8 cellular contexts compared by ENCODE assay signal in the genomic region with DNA sequence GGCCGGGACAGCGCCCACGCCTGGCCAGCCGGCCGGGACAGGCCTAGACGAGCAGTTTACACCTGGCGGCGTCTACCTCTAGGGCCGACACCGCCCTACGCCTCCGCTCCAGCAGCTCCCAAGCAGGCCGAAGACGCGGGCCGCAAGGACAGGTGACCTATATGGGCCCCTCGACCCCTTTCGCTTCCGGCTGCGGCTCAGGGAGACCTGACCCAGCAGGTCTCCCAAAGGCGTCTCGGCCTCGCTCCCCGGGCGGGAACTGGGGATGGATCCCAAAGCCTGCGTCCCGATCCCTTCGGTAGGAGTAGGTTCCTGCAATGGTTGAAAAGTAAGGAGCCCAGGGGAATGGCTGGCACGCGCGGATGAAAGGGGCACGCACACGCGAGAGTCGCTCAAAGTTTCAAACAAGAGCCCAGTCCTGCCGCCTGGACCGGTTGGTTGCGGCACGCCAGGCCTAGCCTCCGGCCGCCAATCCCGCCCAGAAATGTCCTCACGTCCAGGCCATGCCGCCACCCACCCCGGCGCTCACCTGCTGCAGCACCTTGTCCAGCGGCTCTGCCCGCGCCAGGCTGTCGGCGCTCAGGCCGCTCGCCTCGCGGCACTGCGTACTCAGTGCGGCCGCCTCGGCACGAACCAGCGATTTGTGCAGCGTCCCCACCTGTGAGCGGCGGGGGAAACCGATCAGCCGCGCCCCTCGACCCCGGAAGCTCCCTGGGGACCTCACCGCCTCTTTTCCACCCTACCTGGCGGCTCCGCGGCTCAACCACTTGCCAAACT. TPM values are rescaled to one million over a fixed set of nuclear protein-coding genes. Genes with fewer than 3 reads are reported as not detected.
DNase-seq lines count a peak whose midpoint lies in the region; ATAC-seq and TF ChIP-seq lines count a peak whose summit lies in the region.

No MANE protein-coding gene starts in this region.

- H3K27me3 ChIP-seq in body of pancreas: no peaks in the 10 kb centered on the region
- no peaks in the 10 kb centered on the region for H3K27me3 ChIP-seq in right lobe of liver
- H3K27me3 ChIP-seq in transverse colon: no peaks in the 10 kb centered on the region

- no peak for DNase-seq in activated naive CD4-positive, alpha-beta T cell treated with anti-CD3 and anti-CD28 coated beads for 36 hours
- no peak for DNase-seq in activated naive CD4-positive, alpha-beta T cell treated with anti-CD3 and anti-CD28 coated beads, Interleukin-2, amount 50 U/mL, for 72 hours (ENCODE audit: low spot score in 2 of 2)
- DNase-seq in body of pancreas (peak; percentile 75 to 84 (median 78)), right lobe of liver (peak; percentile 53 to 67 (median 55)), transverse colon (peak; percentile 50), occipital lobe (lab: John Stamatoyannopoulos, UW) (no peak)

- in situ Hi-C loops in transverse colon (cut with MboI; ENCODE audit: low pct_ligation_motif_present in 1 of 4, low pct_unique_long_range_greater_than_20kb in 1 of 4, low sequenced_read_pairs in 3 of 4): loop anchor here in 1 of 4 donors (25.0 kb wide), 1 partner anchor 148 kb away; a partner anchor contains a TSS

- H3K4me1 ChIP-seq in body of pancreas (peaks cover 53% of the 10 kb centered on the region), right lobe of liver (peaks cover 0 to 22% (median 4%) of the 10 kb centered on the region in 4 donors), transverse colon (peaks cover 11 to 56% (median 38%) of the 10 kb centered on the region in 4 donors)

- TF ChIP-seq EP300 in transverse colon (IDR thresholded peaks at IDR 0.05; ENCODE audit: low read depth): no peak

- H3K9me3 ChIP-seq in body of pancreas (no peaks in the 10 kb centered on the region), right lobe of liver (no peaks in the 10 kb centered on the region), transverse colon (no peaks in the 10 kb centered on the region)

- no peak overlapping the region for H3K27ac Mint-ChIP-seq in activated naive CD4-positive, alpha-beta T cell treated with anti-CD3 and anti-CD28 coated beads for 36 hours
- no peak overlapping the region for H3K27ac Mint-ChIP-seq in activated naive CD4-positive, alpha-beta T cell treated with anti-CD3 and anti-CD28 coated beads, Interleukin-2, amount 50 U/mL, for 72 hours

- WGBS in body of pancreas, 2 donors: 7 to 16% methylated on average over 24 to 73 of the region's 73 CpGs
- 25% methylated on average over 19 of the region's 73 CpGs for WGBS in right lobe of liver (ENCODE audit: insufficient coverage, low coverage, low lambda C conversion rate, missing lambda C conversion rate)
- 26 to 44% methylated on average over 3 to 67 of the region's 73 CpGs for WGBS in transverse colon (ENCODE audit: low coverage in 1 of 2), 2 donors

- H3K36me3 Mint-ChIP-seq in activated naive CD4-positive, alpha-beta T cell treated with anti-CD3 and anti-CD28 coated beads for 36 hours (ENCODE audit: low read depth): no peaks in the 10 kb centered on the region
- H3K36me3 Mint-ChIP-seq in activated naive CD4-positive, alpha-beta T cell treated with anti-CD3 and anti-CD28 coated beads, Interleukin-2, amount 50 U/mL, for 72 hours: no peaks in the 10 kb centered on the region

- ATAC-seq in activated naive CD4-positive, alpha-beta T cell treated with anti-CD3 and anti-CD28 coated beads, Interleukin-2, amount 50 U/mL, for 72 hours: no peak
- ATAC-seq in body of pancreas: peak; percentile 28
- peak in 2 of 4 donors; percentile 4 to 6 for ATAC-seq in right lobe of liver
- no peak for ATAC-seq in GM18502 (IDR thresholded peaks at IDR 0.05; ENCODE audit: poor library complexity, unreplicated experiment)
- ATAC-seq in HG03025 (IDR thresholded peaks at IDR 0.05; ENCODE audit: low FRiP score, unreplicated experiment): no peak

- H3K27ac ChIP-seq in body of pancreas (peak overlapping the region; percentile 98 to 99 (median 99)), right lobe of liver (peak overlapping the region; percentile 67 to 88 (median 70)), transverse colon (peak overlapping the region; percentile 91 to 94 (median 92))

- CTCF ChIA-PET in activated naive CD4-positive, alpha-beta T cell treated with anti-CD3 and anti-CD28 coated beads for 36 hours (lab: Charles Lee): no interaction called here

- H3K4me3 ChIP-seq in body of pancreas (peak overlapping the region; percentile 23 to 39), right lobe of liver (peak overlapping the region; percentile 70 to 94 (median 91)), transverse colon (peak overlapping the region; percentile 33 to 62 (median 48))

- H3K4me3 Mint-ChIP-seq in activated naive CD4-positive, alpha-beta T cell treated with anti-CD3 and anti-CD28 coated beads for 36 hours: peak overlapping the region; percentile 9

- peak in 2 of 3 donors; percentile 59 to 86 for TF ChIP-seq POLR2A in body of pancreas (IDR thresholded peaks at IDR 0.05)
- no peak for TF ChIP-seq POLR2A in right lobe of liver (IDR thresholded peaks at IDR 0.05)
- no peak for TF ChIP-seq POLR2A in transverse colon (IDR thresholded peaks at IDR 0.05)

- TF ChIP-seq CTCF in body of pancreas (IDR thresholded peaks at IDR 0.05) (peak in 4 of 7 experiments; percentile 13 to 30 (median 15)), right lobe of liver (IDR thresholded peaks at IDR 0.05) (peak in 3 of 4 donors; percentile 11 to 30 (median 17)), transverse colon (IDR thresholded peaks at IDR 0.05) (no peak)

- peaks cover 7 to 25% of the 10 kb centered on the region in 2 donors for H3K36me3 ChIP-seq in body of pancreas (replicated peaks in 1 of 2; ENCODE audit: insufficient read depth in 1 of 2, low read depth in 2 of 2)
- peaks cover 0 to 36% (median 17%) of the 10 kb centered on the region in 4 donors for H3K36me3 ChIP-seq in right lobe of liver
- no peaks in the 10 kb centered on the region for H3K36me3 ChIP-seq in transverse colon

- H3K27me3 Mint-ChIP-seq in activated naive CD4-positive, alpha-beta T cell treated with anti-CD3 and anti-CD28 coated beads for 36 hours (ENCODE audit: low read depth): no peaks in the 10 kb centered on the region

- H3K4me1 Mint-ChIP-seq in activated naive CD4-positive, alpha-beta T cell treated with anti-CD3 and anti-CD28 coated beads for 36 hours (ENCODE audit: low read depth): peaks cover 30% of the 10 kb centered on the region

- intact Hi-C loops in activated naive CD4-positive, alpha-beta T cell treated with anti-CD3 and anti-CD28 coated beads for 36 hours (cut with micrococcal nuclease): loop anchor here (10.0 kb wide), 1 partner anchor 430 kb away; a partner anchor contains a TSS
- intact Hi-C loops in body of pancreas (cut with DNase I): loop anchor here (10.0 kb wide), 1 partner anchor 170 kb away; no protein-coding TSS in a partner anchor
- intact Hi-C loops in right lobe of liver (cut with DNase I): loop anchor here (10.0 kb wide), 2 partner anchors 150 to 160 kb away; a partner anchor contains a TSS
- intact Hi-C loops in transverse colon (cut with DNase I; ENCODE audit: low total_unique reads): loop anchor here (10.0 kb wide), 1 partner anchor 150 kb away; a partner anchor contains a TSS

- H3K9me3 Mint-ChIP-seq in activated naive CD4-positive, alpha-beta T cell treated with anti-CD3 and anti-CD28 coated beads for 36 hours: no peaks in the 10 kb centered on the region
- H3K9me3 Mint-ChIP-seq in activated naive CD4-positive, alpha-beta T cell treated with anti-CD3 and anti-CD28 coated beads, Interleukin-2, amount 50 U/mL, for 72 hours: no peaks in the 10 kb centered on the region

RNA-seq across cellular contexts. Expression of a gene that starts 0.6 kb away (rescaled TPM):
- under 1 TPM; 0.21 to 0.35 TPM for total RNA-seq in activated naive CD4-positive, alpha-beta T cell treated with anti-CD3 and anti-CD28 coated beads for 36 hours
- total RNA-seq in activated naive CD4-positive, alpha-beta T cell treated with anti-CD3 and anti-CD28 coated beads, Interleukin-2, amount 50 U/mL, for 72 hours: under 1 TPM; 0.43 to 0.48 TPM
- total RNA-seq in body of pancreas (10 to 100 TPM; 55.0 to 56.0 TPM), right lobe of liver (100 to 1,000 TPM in 1 of 6 experiments, 10 to 100 TPM in 5; 44.8 to 102 (median 57.9) TPM), transverse colon (10 to 100 TPM; 61.3 to 87.5 (median 77.2) TPM), occipital lobe (not detected)

RNA-seq across cellular contexts. Expression of a gene that starts 9.9 kb away (rescaled TPM):
- total RNA-seq in activated naive CD4-positive, alpha-beta T cell treated with anti-CD3 and anti-CD28 coated beads for 36 hours: 1 to 10 TPM; 4.2 to 5.4 TPM
- total RNA-seq in activated naive CD4-positive, alpha-beta T cell treated with anti-CD3 and anti-CD28 coated beads, Interleukin-2, amount 50 U/mL, for 72 hours: 1 to 10 TPM; 9.7 to 9.8 TPM
- total RNA-seq in body of pancreas (1 to 10 TPM; 8.2 to 9.6 TPM), right lobe of liver (10 to 100 TPM in 5 of 6 experiments, 1 to 10 TPM in 1; 9.7 to 21.2 (median 13.7) TPM), transverse colon (10 to 100 TPM in 3 of 4 donors, 1 to 10 TPM in 1; 9.6 to 18.2 (median 15.0) TPM), occipital lobe (17.3 TPM)

RNA-seq across cellular contexts. Expression of a gene that starts 29.0 kb away (rescaled TPM):
- total RNA-seq in activated naive CD4-positive, alpha-beta T cell treated with anti-CD3 and anti-CD28 coated beads for 36 hours: 10 to 100 TPM; 79.4 to 83.4 TPM
- total RNA-seq in activated naive CD4-positive, alpha-beta T cell treated with anti-CD3 and anti-CD28 coated beads, Interleukin-2, amount 50 U/mL, for 72 hours: 10 to 100 TPM; 69.0 to 97.7 TPM
- total RNA-seq in body of pancreas (10 to 100 TPM; 10.9 to 23.4 TPM), right lobe of liver (1 to 10 TPM; 1.6 to 9.6 (median 4.5) TPM), transverse colon (100 to 1,000 TPM in 1 of 4 donors, 10 to 100 TPM in 3; 20.6 to 145 (median 31.4) TPM), occipital lobe (20.1 TPM)

Comparison
In these comparisons a context has a peak if more than half of its experiments do, and no peak if none do; other contexts are left out.
1. DNase-seq: peak in body of pancreas (4 of 4), right lobe of liver (3 of 3) and transverse colon (single experiment); none in activated naive CD4-positive, alpha-beta T cell treated with anti-CD3 and anti-CD28 coated beads for 36 hours (single experiment), activated naive CD4-positive, alpha-beta T cell treated with anti-CD3 and anti-CD28 coated beads, Interleukin-2, amount 50 U/mL, for 72 hours (0 of 2) and occipital lobe (single experiment).
2. H3K4me3 ChIP-seq: peak in every context shown above with its lines; median percentile 91 in right lobe of liver; 48 in transverse colon; 31 in body of pancreas.
3. CTCF ChIP-seq: peak in body of pancreas (4 of 7) and right lobe of liver (3 of 4); none in transverse colon (0 of 5).
4. POLR2A ChIP-seq: peak in body of pancreas (2 of 3); none in right lobe of liver (single experiment) and transverse colon (single experiment).
5. RNA of a gene that starts 0.6 kb away (total RNA-seq): 61.3 to 87.5 TPM in transverse colon, 44.8 to 102 TPM in right lobe of liver and 55.0 to 56.0 TPM in body of pancreas; 0.43 to 0.48 TPM in activated naive CD4-positive, alpha-beta T cell treated with anti-CD3 and anti-CD28 coated beads, Interleukin-2, amount 50 U/mL, for 72 hours, 0.21 to 0.35 TPM in activated naive CD4-positive, alpha-beta T cell treated with anti-CD3 and anti-CD28 coated beads for 36 hours and not detected in occipital lobe (single experiment); every median in the first group is over 10 times any median in the second.
6. Peak in every context shown above with its lines, with median percentiles within 50 percentile points of each other: H3K27ac ChIP-seq.